In the genomic region with DNA sequence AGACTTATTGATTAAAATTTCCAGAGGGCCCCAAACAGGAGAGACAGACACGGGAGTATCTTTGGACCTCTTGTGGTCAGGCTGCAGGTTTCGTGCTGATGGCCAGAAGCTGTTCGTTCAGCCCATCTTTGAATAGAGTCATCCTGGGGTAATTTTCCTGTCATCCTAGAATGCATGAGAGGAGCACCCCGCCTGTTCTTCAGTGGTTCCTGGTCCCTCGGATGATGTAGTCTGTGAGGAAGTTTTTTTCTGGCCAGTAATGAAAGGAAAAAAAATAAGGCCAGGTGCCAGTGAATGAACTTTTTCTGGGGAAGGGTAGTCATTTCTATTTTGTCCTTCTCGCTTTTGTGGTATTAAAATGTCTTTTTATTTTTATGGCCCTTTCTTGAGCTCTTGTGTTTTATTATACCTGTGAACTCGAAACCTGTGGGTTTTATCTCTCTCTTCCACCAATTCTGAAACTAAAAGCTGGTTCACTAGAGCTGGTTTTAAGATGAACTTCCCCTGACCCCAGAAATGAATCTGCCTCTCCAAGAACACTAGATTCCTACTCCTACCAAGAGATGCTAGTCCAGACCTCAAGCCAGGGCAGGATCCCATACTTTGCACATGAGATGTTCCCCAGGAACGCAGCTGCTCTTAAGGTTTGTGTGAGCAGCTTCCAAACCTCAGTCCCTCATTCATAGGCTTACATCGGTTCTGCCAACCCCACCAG, we compare ENCODE assay signal across 12 cellular contexts. TPM values are rescaled to one million over a fixed set of nuclear protein-coding genes. Genes with fewer than 3 reads are reported as not detected.
DNase-seq lines count a peak whose midpoint lies in the region; ATAC-seq and TF ChIP-seq lines count a peak whose summit lies in the region.
"Had no signal": no experiment of that assay in that cellular context is flagged by ENCODE, and none has a peak within 500 bp of the region (broad histone marks: within the 10 kb centered on the region; RNA-seq: fewer than 3 reads in every experiment).

No MANE protein-coding gene starts in this region.

- H3K36me3 ChIP-seq in SK-N-SH (replicated peaks in 1 of 2; ENCODE audit: control insufficient read depth in 1 of 2, insufficient read depth in 2 of 2, low read length in 1 of 2) (no peaks in the 10 kb centered on the region), KMS-11 (ENCODE audit: insufficient read depth) (no peaks in the 10 kb centered on the region), neural progenitor cell (no peaks in the 10 kb centered on the region)

- peaks cover 22% of the 10 kb centered on the region for H3K4me1 Mint-ChIP-seq in neural progenitor cell
- no peaks in the 10 kb centered on the region for H3K4me1 Mint-ChIP-seq in activated T-helper 1 cell treated with anti-CD3 and anti-CD28 coated beads, Interleukin-12 subunit alpha, Interleukin-12 subunit beta, Interleukin-2, Interleukin-4 antibody, amounts not matched to agents 30 ng/mL and 10 ng/mL and 1 ng/mL, durations not matched to agents 14 hours and 24 hours and 36 hours (ENCODE audit: low read depth)

- H3K27ac Mint-ChIP-seq in neural progenitor cell: peak overlapping the region; percentile 99
- no peak overlapping the region for H3K27ac Mint-ChIP-seq in activated T-helper 1 cell treated with anti-CD3 and anti-CD28 coated beads, Interleukin-12 subunit alpha, Interleukin-12 subunit beta, Interleukin-2, Interleukin-4 antibody, amounts not matched to agents 30 ng/mL and 10 ng/mL and 1 ng/mL, durations not matched to agents 14 hours and 24 hours and 36 hours

- CTCF ChIA-PET in SK-N-SH (lab: Yijun Ruan, JAX): no interaction called here

- no peaks in the 10 kb centered on the region for H3K9me2 ChIP-seq in SK-N-SH

- 67% methylated on average over 9 of the region's 9 CpGs for WGBS in SK-N-SH (ENCODE audit: low lambda C conversion rate)

- no peak overlapping the region for H3K4me3 ChIP-seq in SK-N-SH (ENCODE audit: low read depth in 2 of 2, low read length in 1 of 2)
- no peak overlapping the region for H3K4me3 ChIP-seq in KMS-11 (IDR thresholded peaks at IDR 0.05; ENCODE audit: insufficient read depth, low read depth, low read length)
- no peak overlapping the region for H3K4me3 ChIP-seq in neural progenitor cell
- H3K4me3 ChIP-seq: SK-N-MC had no signal

- H3K9me3 Mint-ChIP-seq in neural progenitor cell: peaks cover 21% of the 10 kb centered on the region
- peaks cover 13% of the 10 kb centered on the region for H3K9me3 Mint-ChIP-seq in activated T-helper 1 cell treated with anti-CD3 and anti-CD28 coated beads, Interleukin-12 subunit alpha, Interleukin-12 subunit beta, Interleukin-2, Interleukin-4 antibody, amounts not matched to agents 30 ng/mL and 10 ng/mL and 1 ng/mL, durations not matched to agents 14 hours and 24 hours and 36 hours

- no peak for DNase-seq in SK-N-SH
- no peak for DNase-seq in neural progenitor cell (ENCODE audit: low spot score)
- no peak for DNase-seq in middle frontal gyrus (ENCODE audit: extremely low spot score, low spot score)
- no peak for DNase-seq in activated T-helper 1 cell treated with anti-CD3 and anti-CD28 coated beads, Interleukin-12 subunit alpha, Interleukin-12 subunit beta, Interleukin-2, Interleukin-4 antibody, amounts not matched to agents 30 ng/mL and 10 ng/mL and 1 ng/mL, durations not matched to agents 14 hours and 24 hours and 36 hours (ENCODE audit: low spot score)
- DNase-seq: cerebellar nuclear complex, NCI-H446 treated with DMSO at 0.1 percent for 48 hours had no signal

- ATAC-seq in SK-N-SH treated with all-trans-retinoic acid at 6 μM for 48 hours (peak; percentile 34; the same call in 1 of the 3 replicates), HG02571 (IDR thresholded peaks at IDR 0.05; ENCODE audit: unreplicated experiment) (peak; percentile 58), GM21360 (IDR thresholded peaks at IDR 0.05; ENCODE audit: unreplicated experiment) (no peak)
- ATAC-seq: HepG2 had no signal

- H3K27me3 Mint-ChIP-seq in neural progenitor cell (ENCODE audit: insufficient read depth, low read depth): peaks cover 3% of the 10 kb centered on the region
- peaks cover 6% of the 10 kb centered on the region for H3K27me3 Mint-ChIP-seq in activated T-helper 1 cell treated with anti-CD3 and anti-CD28 coated beads, Interleukin-12 subunit alpha, Interleukin-12 subunit beta, Interleukin-2, Interleukin-4 antibody, amounts not matched to agents 30 ng/mL and 10 ng/mL and 1 ng/mL, durations not matched to agents 14 hours and 24 hours and 36 hours (ENCODE audit: insufficient read depth)

- no peaks in the 10 kb centered on the region; a peak in 1 of 4 replicates for H3K4me1 ChIP-seq in SK-N-SH (ENCODE audit: control insufficient read depth in 1 of 2, insufficient read depth in 2 of 2, low read depth in 1 of 2, low read length in 1 of 2)
- peaks cover 18% of the 10 kb centered on the region for H3K4me1 ChIP-seq in KMS-11 (ENCODE audit: low read depth, poor library complexity, severe bottlenecking)
- peaks cover 12% of the 10 kb centered on the region for H3K4me1 ChIP-seq in neural progenitor cell

- H3K4me2 ChIP-seq in SK-N-SH: no peak overlapping the region
- H3K4me2 ChIP-seq in KMS-11: peak overlapping the region; percentile 43; the same call in 1 of the 2 replicates
- H3K4me2 ChIP-seq in neural progenitor cell: peak overlapping the region; percentile 48

- POLR2A ChIA-PET in SK-N-SH (lab: Yijun Ruan, JAX): no interaction called here

- H3K9ac ChIP-seq in SK-N-SH: no peak overlapping the region
- H3K9ac ChIP-seq in KMS-11: no peak overlapping the region
- H3K9ac ChIP-seq in neural progenitor cell: no peak overlapping the region

- H3K27me3 ChIP-seq in SK-N-SH (ENCODE audit: insufficient read depth) (no peaks in the 10 kb centered on the region), KMS-11 (ENCODE audit: insufficient read depth, low read depth) (no peaks in the 10 kb centered on the region), neural progenitor cell (no peaks in the 10 kb centered on the region)

- TF ChIP-seq RAD21 in SK-N-SH (IDR thresholded peaks at IDR 0.05; ENCODE audit: low read length): no peak

- intact Hi-C loops in activated T-helper 1 cell treated with anti-CD3 and anti-CD28 coated beads, Interleukin-12 subunit alpha, Interleukin-12 subunit beta, Interleukin-2, Interleukin-4 antibody, amounts not matched to agents 30 ng/mL and 10 ng/mL and 1 ng/mL, durations not matched to agents 14 hours and 24 hours and 36 hours (cut with micrococcal nuclease): no loop called here

- TF ChIP-seq EP300 in SK-N-SH (IDR thresholded peaks at IDR 0.05; ENCODE audit: borderline replicate concordance in 1 of 2, low read depth in 1 of 2, low read length in 1 of 2): no peak

- no peaks in the 10 kb centered on the region for H3F3A ChIP-seq in SK-N-SH (replicated peaks; ENCODE audit: insufficient read depth)
- H3F3A ChIP-seq in neural progenitor cell (ENCODE audit: low read depth): no peaks in the 10 kb centered on the region

- no peaks in the 10 kb centered on the region for H3K36me3 Mint-ChIP-seq in neural progenitor cell
- H3K36me3 Mint-ChIP-seq in activated T-helper 1 cell treated with anti-CD3 and anti-CD28 coated beads, Interleukin-12 subunit alpha, Interleukin-12 subunit beta, Interleukin-2, Interleukin-4 antibody, amounts not matched to agents 30 ng/mL and 10 ng/mL and 1 ng/mL, durations not matched to agents 14 hours and 24 hours and 36 hours (ENCODE audit: low read depth): no peaks in the 10 kb centered on the region

- H3K9me3 ChIP-seq in SK-N-SH (peaks cover 8% of the 10 kb centered on the region; the same call in 1 of the 2 replicates), neural progenitor cell (ENCODE audit: low read depth) (no peaks in the 10 kb centered on the region)

- H2AFZ ChIP-seq in SK-N-SH (ENCODE audit: low read depth) (no peak overlapping the region), KMS-11 (ENCODE audit: low read depth) (no peak overlapping the region), neural progenitor cell (replicated peaks) (peak overlapping the region; percentile 81)

- no peaks in the 10 kb centered on the region for H3K79me2 ChIP-seq in SK-N-SH (ENCODE audit: insufficient read depth)
- no peaks in the 10 kb centered on the region for H3K79me2 ChIP-seq in KMS-11 (ENCODE audit: insufficient read depth, low read depth)
- no peaks in the 10 kb centered on the region for H3K79me2 ChIP-seq in neural progenitor cell (ENCODE audit: low read depth)

- H3K27ac ChIP-seq in SK-N-SH (ENCODE audit: low read depth in 2 of 2, low read length in 1 of 2) (no peak overlapping the region), KMS-11 (peak overlapping the region; percentile 4; the same call in 1 of the 2 replicates), neural progenitor cell (no peak overlapping the region)
- H3K27ac ChIP-seq: SK-N-MC had no signal

- H3K4me3 Mint-ChIP-seq in neural progenitor cell: peak overlapping the region; percentile 31
- no peak overlapping the region for H3K4me3 Mint-ChIP-seq in activated T-helper 1 cell treated with anti-CD3 and anti-CD28 coated beads, Interleukin-12 subunit alpha, Interleukin-12 subunit beta, Interleukin-2, Interleukin-4 antibody, amounts not matched to agents 30 ng/mL and 10 ng/mL and 1 ng/mL, durations not matched to agents 14 hours and 24 hours and 36 hours

- TF ChIP-seq CTCF in SK-N-SH (IDR thresholded peaks at IDR 0.05) (no peak), KMS-11 (conservative IDR thresholded peaks at IDR 0.05; ENCODE audit: low read depth, low read length) (no peak), neural progenitor cell (IDR thresholded peaks at IDR 0.05) (no peak)

- H4K20me1 ChIP-seq in SK-N-SH (ENCODE audit: insufficient read depth): no peaks in the 10 kb centered on the region
- no peaks in the 10 kb centered on the region for H4K20me1 ChIP-seq in KMS-11 (ENCODE audit: insufficient read depth)
- H4K20me1 ChIP-seq in neural progenitor cell (ENCODE audit: low read depth): no peaks in the 10 kb centered on the region

TF ChIP-seq in SK-N-SH, 30 proteins besides CTCF, POLR2A, EP300 and RAD21 (continues in another document):
- no peak for TF ChIP-seq ELF1 (IDR thresholded peaks at IDR 0.05)

RNA-seq across cellular contexts. Expression of a gene that starts 15.4 kb away (rescaled TPM):
- 36.7 and 49.9 TPM in 2 replicates for polyA plus RNA-seq in SK-N-SH (2012; rRNA removed)
- 49.1 and 63.8 TPM in 2 replicates for polyA plus RNA-seq in SK-N-SH (2012; cell fraction: cytosol; rRNA removed)
- polyA plus RNA-seq in SK-N-SH (2012; cell fraction: nucleus; rRNA removed): 26.3 and 29.5 TPM in 2 replicates
- total RNA-seq in neural progenitor cell (ENCODE audit: low replicate concordance): 364 and 431 TPM in 2 replicates
- 4.1 and 9.1 TPM in 2 replicates for total RNA-seq in activated T-helper 1 cell treated with anti-CD3 and anti-CD28 coated beads, Interleukin-12 subunit alpha, Interleukin-12 subunit beta, Interleukin-2, Interleukin-4 antibody, amounts not matched to agents 30 ng/mL and 10 ng/mL and 1 ng/mL, durations not matched to agents 14 hours and 24 hours and 36 hours

RNA-seq across cellular contexts. Expression of a gene that starts 35.6 kb away (rescaled TPM):
- polyA plus RNA-seq in SK-N-SH (2012; rRNA removed): 20.9 and 25.8 TPM in 2 replicates
- 20.9 and 23.3 TPM in 2 replicates for polyA plus RNA-seq in SK-N-SH (2012; cell fraction: cytosol; rRNA removed)
- 23.1 and 25.8 TPM in 2 replicates for polyA plus RNA-seq in SK-N-SH (2012; cell fraction: nucleus; rRNA removed)
- total RNA-seq in neural progenitor cell (ENCODE audit: low replicate concordance): 14.5 and 16.5 TPM in 2 replicates
- 17.1 and 17.8 TPM in 2 replicates for total RNA-seq in activated T-helper 1 cell treated with anti-CD3 and anti-CD28 coated beads, Interleukin-12 subunit alpha, Interleukin-12 subunit beta, Interleukin-2, Interleukin-4 antibody, amounts not matched to agents 30 ng/mL and 10 ng/mL and 1 ng/mL, durations not matched to agents 14 hours and 24 hours and 36 hours

Comparison
In these comparisons a context has a peak if more than half of its experiments do, and no peak if none do; other contexts are left out.
1. RNA of a gene that starts 15.4 kb away (total RNA-seq): 364 to 431 TPM in neural progenitor cell; 4.1 to 9.1 TPM in activated T-helper 1 cell treated with anti-CD3 and anti-CD28 coated beads, Interleukin-12 subunit alpha, Interleukin-12 subunit beta, Interleukin-2, Interleukin-4 antibody, amounts not matched to agents 30 ng/mL and 10 ng/mL and 1 ng/mL, durations not matched to agents 14 hours and 24 hours and 36 hours; every median in the first group is over 10 times any median in the second.